Comparison of ENCODE assay signal across 9 cellular contexts in genomic region chr16:68995011-68995504, GRCh38.
DNase-seq lines count a peak whose midpoint lies in the region; ATAC-seq and TF ChIP-seq lines count a peak whose summit lies in the region.
"Had no signal": no experiment of that assay in that cellular context is flagged by ENCODE, and none has a peak within 500 bp of the region (broad histone marks: within the 10 kb centered on the region; RNA-seq: fewer than 3 reads in every experiment).

No MANE protein-coding gene starts in this region.

- H3K9ac ChIP-seq in iPS-20b (ENCODE audit: low read depth, low read length), result 0 out of 2 replicates have a peak overlapping the region, but pooled peaks have one; percentile 26

- POLR2A ChIA-PET in naive thymus-derived CD8-positive, alpha-beta T cell (lab: Charles Lee), result no interaction called here

- TF ChIP-seq CTCF in AG09309 (IDR thresholded peaks at IDR 0.05; ENCODE audit: control insufficient read depth, insufficient read depth, low read depth, low read length, missing control alignments) (peak; percentile 45), stomach (IDR thresholded peaks at IDR 0.05) (no peak)

- no peaks in the 10 kb centered on the region for H3K27me3 Mint-ChIP-seq in naive thymus-derived CD8-positive, alpha-beta T cell

- intact Hi-C loops in stomach (cut with DNase I; ENCODE audit: low total_unique reads), result no loop called here

- H3K4me1 Mint-ChIP-seq in naive thymus-derived CD8-positive, alpha-beta T cell, result peaks cover 0 to 3% (median 0%) of the 10 kb centered on the region in 4 donors

- H3K9me3 ChIP-seq in iPS-20b (ENCODE audit: insufficient read depth, low read depth, low read length) (no peaks in the 10 kb centered on the region; the same call in 1 of the 2 replicates), stomach (no peaks in the 10 kb centered on the region)

- in situ Hi-C loops in G401 (cut with HindIII; ENCODE audit: low sequenced_read_pairs), result no loop called here

- no peaks in the 10 kb centered on the region for H3K36me3 ChIP-seq in iPS-20b (ENCODE audit: insufficient read depth, low read depth, low read length)
- no peaks in the 10 kb centered on the region for H3K36me3 ChIP-seq in stomach

- no peak overlapping the region for H3K27ac Mint-ChIP-seq in naive thymus-derived CD8-positive, alpha-beta T cell

- H3K9me3 Mint-ChIP-seq in naive thymus-derived CD8-positive, alpha-beta T cell, result no peaks in the 10 kb centered on the region

- H3K36me3 Mint-ChIP-seq in naive thymus-derived CD8-positive, alpha-beta T cell, result peaks cover 0 to 26% (median 12%) of the 10 kb centered on the region in 3 donors

- H3K4me3 Mint-ChIP-seq in naive thymus-derived CD8-positive, alpha-beta T cell, result no peak overlapping the region

- H3K4me3 ChIP-seq in AG09309 (ENCODE audit: control insufficient read depth, low read depth, low read length) (no peak overlapping the region), iPS-20b (ENCODE audit: low read length) (peak overlapping the region; percentile 43; the same call in 1 of the 2 replicates), stomach (no peak overlapping the region)

- H3K4me1 ChIP-seq in iPS-20b (ENCODE audit: insufficient read depth, low read length) (peaks cover 38% of the 10 kb centered on the region), stomach (peaks cover 0 to 33% (median 6%) of the 10 kb centered on the region in 4 donors)

- no peak for TF ChIP-seq POLR2A in stomach (IDR thresholded peaks at IDR 0.05)

- DNase-seq in AG09309 (ENCODE audit: low read depth), result peak; percentile 23
- peak; percentile 31 for DNase-seq in HS-27A (ENCODE audit: low read depth)
- peak; percentile 78 for DNase-seq in SW480 (ENCODE audit: low spot score)
- DNase-seq in SKM-1 treated with dmso at 0.1 percent for 144 hours (lab: John Stamatoyannopoulos, UW; ENCODE audit: unreplicated experiment), result no peak
- DNase-seq in naive thymus-derived CD8-positive, alpha-beta T cell, result no peak
- no peak for DNase-seq in G401 (ENCODE audit: low spot score)
- DNase-seq in stomach, result no peak
- DNase-seq: foreskin melanocyte had no signal

- H3K27me3 ChIP-seq in iPS-20b (ENCODE audit: insufficient read depth, low read length) (no peaks in the 10 kb centered on the region), stomach (no peaks in the 10 kb centered on the region)

- ATAC-seq in naive thymus-derived CD8-positive, alpha-beta T cell, result no peak

- TF ChIP-seq EP300 in stomach (IDR thresholded peaks at IDR 0.05), result no peak

- H3K27ac ChIP-seq in iPS-20b (ENCODE audit: low read length) (peak overlapping the region; percentile 27), stomach (peak overlapping the region in 1 of 5 donors; percentile 58)

Comparison
In these comparisons a context has a peak if more than half of its experiments do, and no peak if none do; other contexts are left out.
1. DNase-seq: peak in AG09309 (single experiment), HS-27A (single experiment) and SW480 (single experiment); none in SKM-1 treated with dmso at 0.1 percent for 144 hours (single experiment), naive thymus-derived CD8-positive, alpha-beta T cell (0 of 10), G401 (single experiment) and stomach (single experiment).